11 cellular contexts compared by ENCODE assay signal in genomic region chr7:8175929-8176369, GRCh38.
DNase-seq lines count a peak whose midpoint lies in the region; ATAC-seq and TF ChIP-seq lines count a peak whose summit lies in the region.
"Had no signal": no experiment of that assay in that cellular context is flagged by ENCODE, and none has a peak within 500 bp of the region (broad histone marks: within the 10 kb centered on the region; RNA-seq: fewer than 3 reads in every experiment).

No MANE protein-coding gene starts in this region.

- no peak overlapping the region for H3K9ac ChIP-seq in SK-N-SH

- H3F3A ChIP-seq in SK-N-SH (replicated peaks; ENCODE audit: insufficient read depth) = no peaks in the 10 kb centered on the region

- TF ChIP-seq RAD21 in SK-N-SH (IDR thresholded peaks at IDR 0.05; ENCODE audit: low read length) = no peak

- no peak for TF ChIP-seq POLR2A in body of pancreas (IDR thresholded peaks at IDR 0.05)

- H2AFZ ChIP-seq in SK-N-SH (ENCODE audit: low read depth) = no peak overlapping the region

- DNase-seq in SK-N-SH = no peak
- DNase-seq in HuH-7 (ENCODE audit: low spot score) = peak; percentile 43
- DNase-seq in activated naive CD4-positive, alpha-beta T cell treated with anti-CD3 and anti-CD28 coated beads, Interleukin-2, amount 50 U/mL, for 72 hours (ENCODE audit: low spot score in 2 of 2) = peak in 1 of 2 donors; percentile 7
- no peak for DNase-seq in body of pancreas
- no peak for DNase-seq in NCI-H187 treated with DMSO at 0.1 percent for 48 hours (lab: John Stamatoyannopoulos, UW)
- DNase-seq: mesendoderm, retina had no signal

- H3K9me3 ChIP-seq in SK-N-SH = no peaks in the 10 kb centered on the region
- H3K9me3 ChIP-seq in neutrophil = no peaks in the 10 kb centered on the region
- no peaks in the 10 kb centered on the region for H3K9me3 ChIP-seq in body of pancreas

- H3K27ac ChIP-seq in SK-N-SH (ENCODE audit: low read depth in 2 of 2, low read length in 1 of 2) (peak overlapping the region in 1 of 2 experiments; percentile 81; a peak in 2 of 4 replicates), neutrophil (peak overlapping the region; percentile 82), body of pancreas (peak overlapping the region in 1 of 4 donors; percentile 2)
- H3K27ac ChIP-seq: SK-N-MC had no signal

- H3K79me2 ChIP-seq in SK-N-SH (ENCODE audit: insufficient read depth) = no peaks in the 10 kb centered on the region

- H3K27ac Mint-ChIP-seq in activated naive CD4-positive, alpha-beta T cell treated with anti-CD3 and anti-CD28 coated beads, Interleukin-2, amount 50 U/mL, for 72 hours = peak overlapping the region; percentile 89 to 97

- intact Hi-C loops in body of pancreas (cut with DNase I) = no loop called here

- no peak for TF ChIP-seq CTCF in SK-N-SH (IDR thresholded peaks at IDR 0.05)
- TF ChIP-seq CTCF in neutrophil (IDR thresholded peaks at IDR 0.05) = no peak
- TF ChIP-seq CTCF in body of pancreas (IDR thresholded peaks at IDR 0.05) = no peak

- CTCF ChIA-PET in SK-N-SH (lab: Yijun Ruan, JAX) = interaction anchor here (0.9 kb wide), 1 partner anchor 14 kb away, joined by 3 read pairs; no protein-coding TSS in a partner anchor

- POLR2A ChIA-PET in SK-N-SH (lab: Yijun Ruan, JAX) = no interaction called here

- no peak for TF ChIP-seq EP300 in SK-N-SH (IDR thresholded peaks at IDR 0.05; ENCODE audit: borderline replicate concordance in 1 of 2, low read depth in 1 of 2, low read length in 1 of 2)

- peaks cover 0 to 12% of the 10 kb centered on the region in 2 donors for H3K36me3 Mint-ChIP-seq in activated naive CD4-positive, alpha-beta T cell treated with anti-CD3 and anti-CD28 coated beads, Interleukin-2, amount 50 U/mL, for 72 hours

- ATAC-seq in SK-N-SH treated with all-trans-retinoic acid at 6 μM for 48 hours = peak; percentile 19; the same call in 1 of the 3 replicates
- ATAC-seq in activated naive CD4-positive, alpha-beta T cell treated with anti-CD3 and anti-CD28 coated beads, Interleukin-2, amount 50 U/mL, for 72 hours = no peak
- no peak for ATAC-seq in body of pancreas
- ATAC-seq in GM21526 (IDR thresholded peaks at IDR 0.05; ENCODE audit: low FRiP score, unreplicated experiment) = no peak

- peaks cover 0 to 15% of the 10 kb centered on the region in 2 experiments for H3K36me3 ChIP-seq in SK-N-SH (replicated peaks in 1 of 2; ENCODE audit: control insufficient read depth in 1 of 2, insufficient read depth in 2 of 2, low read length in 1 of 2)
- H3K36me3 ChIP-seq in neutrophil = no peaks in the 10 kb centered on the region
- peaks cover 0 to 2% of the 10 kb centered on the region in 2 donors for H3K36me3 ChIP-seq in body of pancreas (replicated peaks in 1 of 2; ENCODE audit: insufficient read depth in 1 of 2, low read depth in 2 of 2)

- peaks cover 0 to 38% of the 10 kb centered on the region in 2 experiments; a peak in 2 of 4 replicates for H3K4me1 ChIP-seq in SK-N-SH (ENCODE audit: control insufficient read depth in 1 of 2, insufficient read depth in 2 of 2, low read depth in 1 of 2, low read length in 1 of 2)
- peaks cover 43 to 70% of the 10 kb centered on the region in 2 experiments for H3K4me1 ChIP-seq in neutrophil (ENCODE audit: control insufficient read depth in 1 of 2, insufficient read depth in 1 of 2, low read depth in 1 of 2, low read length in 1 of 2)
- peaks cover 3% of the 10 kb centered on the region for H3K4me1 ChIP-seq in body of pancreas

- H3K9me3 Mint-ChIP-seq in activated naive CD4-positive, alpha-beta T cell treated with anti-CD3 and anti-CD28 coated beads, Interleukin-2, amount 50 U/mL, for 72 hours = peaks cover 0 to 8% of the 10 kb centered on the region in 2 donors

- H3K27me3 ChIP-seq in SK-N-SH (ENCODE audit: insufficient read depth) (no peaks in the 10 kb centered on the region), neutrophil (no peaks in the 10 kb centered on the region), body of pancreas (no peaks in the 10 kb centered on the region)

- H3K4me2 ChIP-seq in SK-N-SH = no peak overlapping the region

- WGBS in SK-N-SH (ENCODE audit: low lambda C conversion rate) = 79% methylated on average over 6 of the region's 6 CpGs
- WGBS in body of pancreas, 2 donors = 74 to 89% methylated on average over 6 of the region's 6 CpGs

- H3K9me2 ChIP-seq in SK-N-SH = no peaks in the 10 kb centered on the region

- H3K4me3 ChIP-seq in SK-N-SH (ENCODE audit: low read depth in 2 of 2, low read length in 1 of 2) (no peak overlapping the region), neutrophil (ENCODE audit: low read depth in 1 of 2, low read length in 1 of 2) (peak overlapping the region; percentile 1 to 28), body of pancreas (no peak overlapping the region)
- H3K4me3 ChIP-seq: SK-N-MC had no signal

- H4K20me1 ChIP-seq in SK-N-SH (ENCODE audit: insufficient read depth) = no peaks in the 10 kb centered on the region

TF ChIP-seq in SK-N-SH treated with all-trans-retinoic acid at 6 μM for 48 hours, 23 proteins besides CTCF, POLR2A, EP300 and RAD21 (continues in another document):
- TF ChIP-seq ISL1 (CRISPR knock-in tag; IDR thresholded peaks at IDR 0.05) (no peak), TOX (CRISPR knock-in tag; IDR thresholded peaks at IDR 0.05; ENCODE audit: borderline replicate concordance) (no peak), OSR1 (CRISPR knock-in tag; IDR thresholded peaks at IDR 0.05) (no peak), SNAI2 (CRISPR knock-in tag; IDR thresholded peaks at IDR 0.05) (no peak), ARNTL (CRISPR knock-in tag; IDR thresholded peaks at IDR 0.05; ENCODE audit: borderline replicate concordance, low read depth) (no peak), ZNF565 (CRISPR knock-in tag; conservative IDR thresholded peaks at IDR 0.05; ENCODE audit: low read depth) (no peak), ZNF70 (CRISPR knock-in tag; IDR thresholded peaks at IDR 0.05) (no peak), ZFP3 (CRISPR knock-in tag; IDR thresholded peaks at IDR 0.05) (no peak), RARB (CRISPR knock-in tag; IDR thresholded peaks at IDR 0.05) (no peak), POU6F1 (CRISPR knock-in tag; IDR thresholded peaks at IDR 0.05; ENCODE audit: borderline replicate concordance, low read depth) (no peak), ZC3H10 (CRISPR knock-in tag; IDR thresholded peaks at IDR 0.05) (no peak)

TF ChIP-seq in SK-N-SH, 30 proteins besides CTCF, POLR2A, EP300 and RAD21:
- TF ChIP-seq RCOR1 (IDR thresholded peaks at IDR 0.05; ENCODE audit: low read length) (no peak), MAX (IDR thresholded peaks at IDR 0.05; ENCODE audit: low read depth) (no peak), RFX5 (IDR thresholded peaks at IDR 0.05; ENCODE audit: low read length) (no peak), POLR2AphosphoS5 (IDR thresholded peaks at IDR 0.05; ENCODE audit: low read depth, low read length) (no peak), MXI1 (IDR thresholded peaks at IDR 0.05; ENCODE audit: low read depth, low read length) (no peak), TEAD4 (IDR thresholded peaks at IDR 0.05; ENCODE audit: borderline replicate concordance, insufficient read depth) (no peak), NFIC (IDR thresholded peaks at IDR 0.05; ENCODE audit: borderline replicate concordance) (no peak), FOXM1 (IDR thresholded peaks at IDR 0.05; ENCODE audit: low read depth) (no peak), CHD2 (IDR thresholded peaks at IDR 0.05; ENCODE audit: low read length, partially characterized antibody) (no peak), TAF1 (IDR thresholded peaks at IDR 0.05; ENCODE audit: borderline replicate concordance, low read depth, low read length) (no peak)

Comparison
In these comparisons a context has a peak if more than half of its experiments do, and no peak if none do; other contexts are left out.
1. H3K4me3 ChIP-seq: peak in neutrophil (2 of 2); none in SK-N-SH (0 of 2) and body of pancreas (0 of 2).